Comparison of ENCODE assay signal across 29 cellular contexts in genomic region chr10:16649757-16650156, GRCh38.
"Had no signal": no experiment of that assay in that cellular context is flagged by ENCODE, and none has a peak within 500 bp of the region (broad histone marks: within the 10 kb centered on the region; RNA-seq: fewer than 3 reads in every experiment).

No MANE protein-coding gene starts in this region.

- H3K27me3 ChIP-seq: brain microvascular endothelial cell, esophagus muscularis mucosa, gastroesophageal sphincter, heart right ventricle had no signal

- H3K9me3 ChIP-seq: esophagus muscularis mucosa, gastroesophageal sphincter, heart right ventricle had no signal

- H3K4me3 ChIP-seq: esophagus muscularis mucosa, gastroesophageal sphincter, heart right ventricle had no signal

- H3K27ac Mint-ChIP-seq: activated CD4-positive, alpha-beta memory T cell treated with anti-CD3 and anti-CD28 coated beads, Interleukin-2, amount 10 ng/mL, durations not matched to agents 7 days and 5 days; activated CD4-positive, alpha-beta T cell treated with anti-CD3 and anti-CD28 coated beads for 36 hours; activated CD4-positive, alpha-beta T cell treated with anti-CD3 and anti-CD28 coated beads, Interleukin-2, amount 10 ng/mL, durations not matched to agents 7 days and 5 days; activated naive CD8-positive, alpha-beta T cell; activated T-cell treated with anti-CD3 and anti-CD28 coated beads, Interleukin-2, amount 50 U/mL, for 24 hours; activated T-cell treated with anti-CD3 and anti-CD28 coated beads, Interleukin-2, amount 50 U/mL, for 72 hours had no signal

- ATAC-seq: activated CD4-positive, alpha-beta T cell treated with anti-CD3 and anti-CD28 coated beads for 36 hours; activated T-cell treated with anti-CD3 and anti-CD28 coated beads, Interleukin-2, amount 50 U/mL, for 72 hours; effector memory CD8-positive, alpha-beta T cell; gastroesophageal sphincter; heart right ventricle had no signal

- H3K27ac ChIP-seq: brain microvascular endothelial cell, esophagus muscularis mucosa, gastroesophageal sphincter, heart right ventricle had no signal

- DNase-seq: activated CD4-positive, alpha-beta memory T cell treated with anti-CD3 and anti-CD28 coated beads, Interleukin-2, amount 10 ng/mL, durations not matched to agents 7 days and 5 days; activated CD4-positive, alpha-beta T cell treated with anti-CD3 and anti-CD28 coated beads for 36 hours; activated CD4-positive, alpha-beta T cell treated with anti-CD3 and anti-CD28 coated beads, Interleukin-2, amount 10 ng/mL, durations not matched to agents 7 days and 5 days; activated CD4-positive, alpha-beta T cell treated with anti-CD3 and anti-CD28 coated beads, Interleukin-2, amount 50 U/mL, for 4 hours; activated CD4-positive, CD25-positive, alpha-beta regulatory T cell; activated CD4-positive, CD25-positive, alpha-beta regulatory T cell treated with anti-CD3 and anti-CD28 coated beads, Interleukin-2, amount 50 U/mL, for 72 hours; activated CD8-positive, alpha-beta memory T cell treated with anti-CD3 and anti-CD28 coated beads, Interleukin-2, amount 50 U/mL, for 48 hours; activated effector memory CD4-positive, alpha-beta T cell treated with Interleukin-2 at 50 U/mL for 16 hours; activated gamma-delta T cell treated with Interleukin-2 at 50 U/mL for 16 hours; activated naive CD4-positive, alpha-beta T cell treated with anti-CD3 and anti-CD28 coated beads, Interleukin-2, amount 50 U/mL, for 16 hours; activated naive CD4-positive, alpha-beta T cell treated with Interleukin-2 at 50 U/mL for 16 hours; activated T-cell treated with anti-CD3 and anti-CD28 coated beads for 4 hours; activated T-cell treated with anti-CD3 and anti-CD28 coated beads, Interleukin-2, amount 50 U/mL, for 24 hours; activated T-cell treated with anti-CD3 and anti-CD28 coated beads, Interleukin-2, amount 50 U/mL, for 72 hours; amniotic stem cell; anterior cingulate cortex; brain microvascular endothelial cell; cortex of kidney; dermis blood vessel endothelial cell; effector CD4-positive, alpha-beta T cell; effector memory CD8-positive, alpha-beta T cell; erythroblast; foreskin melanocyte; heart right ventricle; T-helper 2 cell had no signal

- H3K36me3 ChIP-seq: brain microvascular endothelial cell, esophagus muscularis mucosa, gastroesophageal sphincter, heart right ventricle had no signal

- H3K4me3 Mint-ChIP-seq: activated CD4-positive, alpha-beta memory T cell treated with anti-CD3 and anti-CD28 coated beads, Interleukin-2, amount 10 ng/mL, durations not matched to agents 7 days and 5 days; activated CD4-positive, alpha-beta T cell treated with anti-CD3 and anti-CD28 coated beads for 36 hours; activated CD4-positive, alpha-beta T cell treated with anti-CD3 and anti-CD28 coated beads, Interleukin-2, amount 10 ng/mL, durations not matched to agents 7 days and 5 days; activated naive CD8-positive, alpha-beta T cell; activated T-cell treated with anti-CD3 and anti-CD28 coated beads, Interleukin-2, amount 50 U/mL, for 24 hours; activated T-cell treated with anti-CD3 and anti-CD28 coated beads, Interleukin-2, amount 50 U/mL, for 72 hours; central memory CD8-positive, alpha-beta T cell; effector memory CD8-positive, alpha-beta T cell had no signal

- H3K9me3 Mint-ChIP-seq: activated CD4-positive, alpha-beta memory T cell treated with anti-CD3 and anti-CD28 coated beads, Interleukin-2, amount 10 ng/mL, durations not matched to agents 7 days and 5 days; activated CD4-positive, alpha-beta T cell treated with anti-CD3 and anti-CD28 coated beads, Interleukin-2, amount 10 ng/mL, durations not matched to agents 7 days and 5 days; activated T-cell treated with anti-CD3 and anti-CD28 coated beads, Interleukin-2, amount 50 U/mL, for 24 hours; activated T-cell treated with anti-CD3 and anti-CD28 coated beads, Interleukin-2, amount 50 U/mL, for 72 hours; central memory CD8-positive, alpha-beta T cell; effector memory CD8-positive, alpha-beta T cell had no signal

- H3K27me3 Mint-ChIP-seq: activated CD4-positive, alpha-beta memory T cell treated with anti-CD3 and anti-CD28 coated beads, Interleukin-2, amount 10 ng/mL, durations not matched to agents 7 days and 5 days; activated CD4-positive, alpha-beta T cell treated with anti-CD3 and anti-CD28 coated beads for 36 hours; activated CD4-positive, alpha-beta T cell treated with anti-CD3 and anti-CD28 coated beads, Interleukin-2, amount 10 ng/mL, durations not matched to agents 7 days and 5 days; activated naive CD8-positive, alpha-beta T cell; activated T-cell treated with anti-CD3 and anti-CD28 coated beads, Interleukin-2, amount 50 U/mL, for 24 hours; central memory CD8-positive, alpha-beta T cell; effector memory CD8-positive, alpha-beta T cell had no signal
